Comparison of ENCODE assay signal across 9 cellular contexts in genomic region chr5:123037104-123037418, GRCh38. TPM values are rescaled to one million over a fixed set of nuclear protein-coding genes. Genes with fewer than 3 reads are reported as not detected.
DNase-seq lines count a peak whose midpoint lies in the region; ATAC-seq, FAIRE-seq and TF ChIP-seq lines count a peak whose summit lies in the region.
"Had no signal": no experiment of that assay in that cellular context is flagged by ENCODE, and none has a peak within 500 bp of the region (broad histone marks: within the 10 kb centered on the region; RNA-seq: fewer than 3 reads in every experiment).

No MANE protein-coding gene starts in this region.

- no peaks in the 10 kb centered on the region for H3K9me3 Mint-ChIP-seq in activated CD4-positive, alpha-beta memory T cell treated with anti-CD3 and anti-CD28 coated beads for 36 hours
- no peaks in the 10 kb centered on the region for H3K9me3 Mint-ChIP-seq in activated CD4-positive, alpha-beta memory T cell treated with anti-CD3 and anti-CD28 coated beads, Interleukin-2, amount 10 ng/mL, durations not matched to agents 7 days and 5 days

- BruUV-seq in HepG2 (replicated peaks; lab: Mats Ljungman, UMichigan) (TSS peak; percentile 57), OCI-LY7 (replicated peaks; lab: Mats Ljungman, UMichigan) (no TSS peak)

- H3K27ac ChIP-seq in body of pancreas (peak overlapping the region; percentile 74 to 98 (median 96)), HepG2 (ENCODE audit: extremely low read length, insufficient read depth, low read length) (no peak overlapping the region), thyroid gland (peak overlapping the region; percentile 95 to 98 (median 97)), OCI-LY7 (ENCODE audit: low read depth, low read length, poor library complexity, severe bottlenecking) (no peak overlapping the region)
- H3K27ac ChIP-seq: HL-60 had no signal

- H3K4me1 Mint-ChIP-seq in activated CD4-positive, alpha-beta memory T cell treated with anti-CD3 and anti-CD28 coated beads for 36 hours (ENCODE audit: low read depth), result peaks cover 11% of the 10 kb centered on the region
- H3K4me1 Mint-ChIP-seq in activated CD4-positive, alpha-beta memory T cell treated with anti-CD3 and anti-CD28 coated beads, Interleukin-2, amount 10 ng/mL, durations not matched to agents 7 days and 5 days, result peaks cover 9% of the 10 kb centered on the region

- peaks cover 23% of the 10 kb centered on the region for H3K4me1 ChIP-seq in body of pancreas
- H3K4me1 ChIP-seq in HepG2 (ENCODE audit: insufficient read depth, low read length), result peaks cover 21% of the 10 kb centered on the region
- H3K4me1 ChIP-seq in thyroid gland, result peaks cover 5 to 12% of the 10 kb centered on the region in 2 donors
- no peaks in the 10 kb centered on the region for H3K4me1 ChIP-seq in OCI-LY7 (ENCODE audit: insufficient read depth, low read length, poor library complexity, severe bottlenecking)

- ATAC-seq in body of pancreas (no peak), HepG2 (no peak), HG02981 (IDR thresholded peaks at IDR 0.05; ENCODE audit: unreplicated experiment) (no peak)

- TF ChIP-seq CTCF in body of pancreas (IDR thresholded peaks at IDR 0.05), result no peak
- TF ChIP-seq CTCF in HepG2 (CRISPR knock-in tag; IDR thresholded peaks at IDR 0.05), result no peak
- TF ChIP-seq CTCF in thyroid gland (IDR thresholded peaks at IDR 0.05), result no peak
- TF ChIP-seq CTCF in OCI-LY7 (conservative IDR thresholded peaks at IDR 0.05; ENCODE audit: low read length), result no peak

- H3K36me3 ChIP-seq in body of pancreas (replicated peaks in 1 of 2; ENCODE audit: insufficient read depth in 1 of 2, low read depth in 2 of 2) (no peaks in the 10 kb centered on the region), HepG2 (replicated peaks in 1 of 2; ENCODE audit: control insufficient read depth in 1 of 2, insufficient read depth in 2 of 2, low read length in 2 of 2) (no peaks in the 10 kb centered on the region), thyroid gland (no peaks in the 10 kb centered on the region), OCI-LY7 (ENCODE audit: insufficient read depth, low read length) (no peaks in the 10 kb centered on the region)

- H3K27me3 Mint-ChIP-seq in activated CD4-positive, alpha-beta memory T cell treated with anti-CD3 and anti-CD28 coated beads for 36 hours, result peaks cover 38% of the 10 kb centered on the region
- H3K27me3 Mint-ChIP-seq in activated CD4-positive, alpha-beta memory T cell treated with anti-CD3 and anti-CD28 coated beads, Interleukin-2, amount 10 ng/mL, durations not matched to agents 7 days and 5 days, result peaks cover 55% of the 10 kb centered on the region

- in situ Hi-C loops in HepG2 (cut with HindIII; ENCODE audit: extremely low pct_ligation_motif_present, low pct_unique_long_range_greater_than_20kb), result no loop called here

- no peak for DNase-seq in activated CD4-positive, alpha-beta memory T cell treated with anti-CD3 and anti-CD28 coated beads for 36 hours
- no peak for DNase-seq in activated CD4-positive, alpha-beta memory T cell treated with anti-CD3 and anti-CD28 coated beads, Interleukin-2, amount 10 ng/mL, durations not matched to agents 7 days and 5 days
- DNase-seq in body of pancreas (no peak), HepG2 (ENCODE audit: low spot score) (no peak), thyroid gland (no peak), iPS-NIHi7 (ENCODE audit: extremely low spot score) (no peak), OCI-LY7 (ENCODE audit: low spot score) (no peak)

- TF ChIP-seq POLR2A in body of pancreas (IDR thresholded peaks at IDR 0.05) (no peak), HepG2 (IDR thresholded peaks at IDR 0.05; ENCODE audit: insufficient read depth in 1 of 2, low read depth in 2 of 2, low read length in 2 of 2) (no peak), thyroid gland (IDR thresholded peaks at IDR 0.05) (no peak)

- 1 to 2% methylated on average over 6 to 11 of the region's 11 CpGs for WGBS in body of pancreas, 2 donors
- 2% methylated on average over 6 of the region's 11 CpGs for WGBS in HepG2 (ENCODE audit: low lambda C conversion rate)
- 2% methylated on average over 6 to 11 of the region's 11 CpGs for WGBS in thyroid gland, 2 donors

- CTCF ChIA-PET in activated CD4-positive, alpha-beta memory T cell treated with anti-CD3 and anti-CD28 coated beads for 36 hours (lab: Charles Lee), result no interaction called here
- CTCF ChIA-PET in activated CD4-positive, alpha-beta memory T cell treated with anti-CD3 and anti-CD28 coated beads, Interleukin-2, amount 10 ng/mL, durations not matched to agents 7 days and 5 days (lab: Charles Lee), result no interaction called here
- CTCF ChIA-PET in HepG2 (lab: Yijun Ruan, JAX; ENCODE audit: low intra/inter-chr PET ratio, low total read pairs), result no interaction called here
- CTCF ChIA-PET in OCI-LY7 (lab: Charles Lee; ENCODE audit: unreplicated experiment), result no interaction called here

- H3K36me3 Mint-ChIP-seq in activated CD4-positive, alpha-beta memory T cell treated with anti-CD3 and anti-CD28 coated beads for 36 hours, result no peaks in the 10 kb centered on the region
- no peaks in the 10 kb centered on the region for H3K36me3 Mint-ChIP-seq in activated CD4-positive, alpha-beta memory T cell treated with anti-CD3 and anti-CD28 coated beads, Interleukin-2, amount 10 ng/mL, durations not matched to agents 7 days and 5 days (ENCODE audit: low read depth)

- no peak overlapping the region for H2AFZ ChIP-seq in HepG2 (ENCODE audit: low read length)
- H2AFZ ChIP-seq in OCI-LY7 (ENCODE audit: low read length), result no peak overlapping the region

- H4K20me1 ChIP-seq in HepG2 (ENCODE audit: insufficient read depth, low read length), result no peaks in the 10 kb centered on the region
- no peaks in the 10 kb centered on the region for H4K20me1 ChIP-seq in OCI-LY7 (ENCODE audit: insufficient read depth, low read length)

- peak overlapping the region; percentile 74 for H3K4me2 ChIP-seq in HepG2 (ENCODE audit: low read depth, low read length)
- no peak overlapping the region for H3K4me2 ChIP-seq in OCI-LY7 (ENCODE audit: low read length)

- H3K4me3 ChIP-seq in body of pancreas (peak overlapping the region; percentile 63 to 88), HepG2 (replicated peaks in 1 of 3; ENCODE audit: insufficient read depth in 1 of 3, low read depth in 2 of 3, low read length in 3 of 3) (peak overlapping the region; percentile 69 to 77 (median 73); a peak in 5 of 6 replicates), thyroid gland (replicated peaks in 1 of 3) (peak overlapping the region; percentile 33 to 72 (median 51)), OCI-LY7 (ENCODE audit: low read depth, low read length, poor library complexity, severe bottlenecking) (no peak overlapping the region)

- no peaks in the 10 kb centered on the region for H3K9me2 ChIP-seq in OCI-LY7 (ENCODE audit: insufficient read depth, low read length)

- no peak for TF ChIP-seq RAD21 in HepG2 (CRISPR knock-in tag; IDR thresholded peaks at IDR 0.05)

- peak overlapping the region; percentile 38 for H3K4me3 Mint-ChIP-seq in activated CD4-positive, alpha-beta memory T cell treated with anti-CD3 and anti-CD28 coated beads for 36 hours
- H3K4me3 Mint-ChIP-seq in activated CD4-positive, alpha-beta memory T cell treated with anti-CD3 and anti-CD28 coated beads, Interleukin-2, amount 10 ng/mL, durations not matched to agents 7 days and 5 days, result no peak overlapping the region

- no peaks in the 10 kb centered on the region for H3K9me3 ChIP-seq in body of pancreas
- no peaks in the 10 kb centered on the region for H3K9me3 ChIP-seq in HepG2 (ENCODE audit: low read length)
- H3K9me3 ChIP-seq in thyroid gland, result no peaks in the 10 kb centered on the region
- H3K9me3 ChIP-seq in OCI-LY7 (ENCODE audit: low read length), result no peaks in the 10 kb centered on the region

- TF ChIP-seq EP300 in HepG2 (IDR thresholded peaks at IDR 0.05; ENCODE audit: low read depth in 2 of 2, low read length in 2 of 2), result no peak
- no peak for TF ChIP-seq EP300 in HepG2 (CRISPR knock-in tag; IDR thresholded peaks at IDR 0.05; ENCODE audit: borderline replicate concordance)

- 0 out of 2 replicates have a peak overlapping the region, but pooled peaks have one; percentile 31 for H3K9ac ChIP-seq in HepG2 (ENCODE audit: insufficient read depth, low read depth, low read length)

- intact Hi-C loops in activated CD4-positive, alpha-beta memory T cell treated with anti-CD3 and anti-CD28 coated beads for 36 hours (cut with micrococcal nuclease), result loop anchor here (5.0 kb wide), 1 partner anchor 55 kb away; no protein-coding TSS in a partner anchor
- intact Hi-C loops in body of pancreas (cut with DNase I), result no loop called here
- intact Hi-C loops in HepG2 (cut with micrococcal nuclease; ENCODE audit: unreplicated experiment), result loop anchor here (2.0 to 5.0 kb wide), 3 partner anchors 190 to 520 kb away; partner anchors contain the start of genes SNX2 and SNX24
- intact Hi-C loops in thyroid gland (cut with DNase I), result no loop called here
- intact Hi-C loops in OCI-LY7 (cut with micrococcal nuclease; ENCODE audit: unreplicated experiment), result no loop called here

- H3K79me2 ChIP-seq in HepG2 (ENCODE audit: insufficient read depth, low read length) (no peaks in the 10 kb centered on the region), OCI-LY7 (ENCODE audit: insufficient read depth, low read depth, low read length) (no peaks in the 10 kb centered on the region)

- FAIRE-seq in HepG2 (lab: Jason Lieb, UNC), result no peak

- H3K27me3 ChIP-seq in body of pancreas, result no peaks in the 10 kb centered on the region
- no peaks in the 10 kb centered on the region for H3K27me3 ChIP-seq in HepG2 (ENCODE audit: control insufficient read depth in 1 of 2, insufficient read depth in 2 of 2, low read length in 2 of 2)
- H3K27me3 ChIP-seq in thyroid gland, result no peaks in the 10 kb centered on the region

- no peak overlapping the region for H3K27ac Mint-ChIP-seq in activated CD4-positive, alpha-beta memory T cell treated with anti-CD3 and anti-CD28 coated beads for 36 hours
- no peak overlapping the region for H3K27ac Mint-ChIP-seq in activated CD4-positive, alpha-beta memory T cell treated with anti-CD3 and anti-CD28 coated beads, Interleukin-2, amount 10 ng/mL, durations not matched to agents 7 days and 5 days

- POLR2A ChIA-PET in activated CD4-positive, alpha-beta memory T cell treated with anti-CD3 and anti-CD28 coated beads for 36 hours (lab: Charles Lee), result no interaction called here
- POLR2A ChIA-PET in activated CD4-positive, alpha-beta memory T cell treated with anti-CD3 and anti-CD28 coated beads, Interleukin-2, amount 10 ng/mL, durations not matched to agents 7 days and 5 days (lab: Charles Lee), result no interaction called here
- POLR2A ChIA-PET in HepG2 (lab: Yijun Ruan, JAX) (interaction anchor here (1.7 kb wide), 1 partner anchor 189 kb away, joined by 5 read pairs; no protein-coding TSS in a partner anchor), OCI-LY7 (lab: Charles Lee) (interaction anchor here (1.2 kb wide), 1 partner anchor 103 kb away, joined by 5 read pairs; no protein-coding TSS in a partner anchor)

RNA-seq across cellular contexts. Expression of gene PPIC, which starts 0.5 kb away (rescaled TPM):
- total RNA-seq in activated CD4-positive, alpha-beta memory T cell treated with anti-CD3 and anti-CD28 coated beads for 36 hours, result not detected
- not detected for total RNA-seq in activated CD4-positive, alpha-beta memory T cell treated with anti-CD3 and anti-CD28 coated beads, Interleukin-2, amount 10 ng/mL, durations not matched to agents 7 days and 5 days
- 10 to 100 TPM in 1 of 2 donors, 1 to 10 TPM in 1; 9.6 to 31.0 TPM for total RNA-seq in body of pancreas
- 9.9 and 17.2 TPM in 2 replicates for total RNA-seq in HepG2 (2016; rRNA removed; fragmentation: Illumina TruSeq; extraction: Trizol)
- total RNA-seq in HepG2 (2016; cell fraction: cytosol; rRNA removed; fragmentation: Illumina TruSeq; extraction: Trizol; ENCODE audit: low read depth), result 3.5 and 5.4 TPM in 2 replicates
- total RNA-seq in HepG2 (2016; cell fraction: insoluble cytoplasmic fraction; rRNA removed; fragmentation: Illumina TruSeq; extraction: Trizol), result 11.5 and 18.9 TPM in 2 replicates
- total RNA-seq in HepG2 (2016; cell fraction: membrane; rRNA removed; fragmentation: Illumina TruSeq; extraction: Trizol), result 6.8 and 8.3 TPM in 2 replicates
- 17.3 and 18.0 TPM in 2 replicates for total RNA-seq in HepG2 (2016; cell fraction: nucleus; rRNA removed; fragmentation: Illumina TruSeq; extraction: Trizol)
- 5.1 and 6.2 TPM in 2 replicates for polyA plus RNA-seq in HepG2 (2011; rRNA removed)
- 5.1 and 6.5 TPM in 2 replicates for polyA plus RNA-seq in HepG2 (2011; cell fraction: cytosol; rRNA removed)
- polyA plus RNA-seq in HepG2 (2011; cell fraction: nucleus; rRNA removed), result 3.0 and 3.7 TPM in 2 replicates
- 2.9 and 6.8 TPM in 2 replicates for polyA plus RNA-seq in HepG2 (2012)
- 5.5 and 6.1 TPM in 2 replicates for polyA plus RNA-seq in HepG2 (2016; cell fraction: cytosol; fragmentation: Illumina TruSeq; extraction: Trizol; ENCODE audit: low read depth)
- 15.8 and 17.1 TPM in 2 replicates for polyA plus RNA-seq in HepG2 (2016; cell fraction: insoluble cytoplasmic fraction; fragmentation: Illumina TruSeq; extraction: Trizol; ENCODE audit: low read depth)
- 8.5 and 8.7 TPM in 2 replicates for polyA plus RNA-seq in HepG2 (2016; cell fraction: membrane; fragmentation: Illumina TruSeq; extraction: Trizol; ENCODE audit: low read depth)
- polyA plus RNA-seq in HepG2 (2016; cell fraction: nucleus; fragmentation: Illumina TruSeq; extraction: Trizol; ENCODE audit: insufficient read depth, low read depth), result 38.3 and 40.5 TPM in 2 replicates
- polyA minus RNA-seq in HepG2 (2011; rRNA and poly(A)+ RNA removed; ENCODE audit: low replicate concordance), result 10.9 and 34.0 TPM in 2 replicates
- 3.0 and 3.1 TPM in 2 replicates for polyA minus RNA-seq in HepG2 (2011; cell fraction: cytosol; rRNA and poly(A)+ RNA removed)
- polyA minus RNA-seq in HepG2 (2011; cell fraction: nucleus; rRNA and poly(A)+ RNA removed), result 3.3 and 4.0 TPM in 2 replicates
- total RNA-seq in thyroid gland, result 100 to 1,000 TPM in 1 of 4 donors, 10 to 100 TPM in 3; 28.3 to 122 (median 70.5) TPM
- not detected in 2 replicates for total RNA-seq in OCI-LY7 (2014; rRNA removed; shearing (Covaris generic))
- total RNA-seq in OCI-LY7 (2022), result not detected in 2 replicates

RNA-seq across cellular contexts. Expression of gene PRDM6, which starts 52.0 kb away (rescaled TPM):
- not detected for total RNA-seq in activated CD4-positive, alpha-beta memory T cell treated with anti-CD3 and anti-CD28 coated beads for 36 hours
- total RNA-seq in activated CD4-positive, alpha-beta memory T cell treated with anti-CD3 and anti-CD28 coated beads, Interleukin-2, amount 10 ng/mL, durations not matched to agents 7 days and 5 days, result not detected
- total RNA-seq in body of pancreas (10 to 100 TPM in 1 of 2 donors, under 1 TPM in 1; 0.33 to 14.8 TPM), HepG2 (2016; rRNA removed; fragmentation: Illumina TruSeq; extraction: Trizol) (0.02 and 0.10 TPM in 2 replicates), thyroid gland (1 to 10 TPM; 1.7 to 5.2 (median 2.3) TPM), OCI-LY7 (2022) (not detected in 2 replicates)
- 0.09 TPM in 1 of 2 replicates, not detected in the other for total RNA-seq in HepG2 (2016; cell fraction: cytosol; rRNA removed; fragmentation: Illumina TruSeq; extraction: Trizol; ENCODE audit: low read depth)
- 0.19 and 0.26 TPM in 2 replicates for total RNA-seq in HepG2 (2016; cell fraction: insoluble cytoplasmic fraction; rRNA removed; fragmentation: Illumina TruSeq; extraction: Trizol)
- 0.12 TPM in 1 of 2 replicates, not detected in the other for total RNA-seq in HepG2 (2016; cell fraction: membrane; rRNA removed; fragmentation: Illumina TruSeq; extraction: Trizol)
- total RNA-seq in HepG2 (2016; cell fraction: nucleus; rRNA removed; fragmentation: Illumina TruSeq; extraction: Trizol), result 0.13 and 0.19 TPM in 2 replicates
- polyA plus RNA-seq in HepG2 (2011; rRNA removed), result 0.30 and 0.74 TPM in 2 replicates
- 0.09 and 0.17 TPM in 2 replicates for polyA plus RNA-seq in HepG2 (2011; cell fraction: cytosol; rRNA removed)
- polyA plus RNA-seq in HepG2 (2011; cell fraction: nucleus; rRNA removed), result 1.6 and 2.0 TPM in 2 replicates
- polyA plus RNA-seq in HepG2 (2012), result 0.38 and 0.61 TPM in 2 replicates
- polyA plus RNA-seq in HepG2 (2016; cell fraction: cytosol; fragmentation: Illumina TruSeq; extraction: Trizol; ENCODE audit: low read depth), result not detected in 2 replicates
- 0.13 TPM in 1 of 2 replicates, not detected in the other for polyA plus RNA-seq in HepG2 (2016; cell fraction: insoluble cytoplasmic fraction; fragmentation: Illumina TruSeq; extraction: Trizol; ENCODE audit: low read depth)
- not detected in 2 replicates for polyA plus RNA-seq in HepG2 (2016; cell fraction: membrane; fragmentation: Illumina TruSeq; extraction: Trizol; ENCODE audit: low read depth)
- polyA plus RNA-seq in HepG2 (2016; cell fraction: nucleus; fragmentation: Illumina TruSeq; extraction: Trizol; ENCODE audit: insufficient read depth, low read depth), result 0.29 and 1.7 TPM in 2 replicates
- polyA minus RNA-seq in HepG2 (2011; rRNA and poly(A)+ RNA removed; ENCODE audit: low replicate concordance), result 0.08 and 0.47 TPM in 2 replicates
- polyA minus RNA-seq in HepG2 (2011; cell fraction: cytosol; rRNA and poly(A)+ RNA removed), result not detected in 2 replicates
- 0.37 and 0.39 TPM in 2 replicates for polyA minus RNA-seq in HepG2 (2011; cell fraction: nucleus; rRNA and poly(A)+ RNA removed)
- 0.13 TPM in 1 of 2 replicates, not detected in the other for total RNA-seq in OCI-LY7 (2014; rRNA removed; shearing (Covaris generic))

Comparison
In these comparisons a context has a peak if more than half of its experiments do, and no peak if none do; other contexts are left out.
1. H3K27ac ChIP-seq: peak in body of pancreas (4 of 4) and thyroid gland (3 of 3); none in HepG2 (single experiment) and OCI-LY7 (single experiment).
2. RNA of gene PPIC, which starts 0.5 kb away (total RNA-seq): 28.3 to 122 TPM in thyroid gland, 9.6 to 31.0 TPM in body of pancreas and 3.5 to 18.9 TPM in HepG2; not detected in activated CD4-positive, alpha-beta memory T cell treated with anti-CD3 and anti-CD28 coated beads for 36 hours, not detected in activated CD4-positive, alpha-beta memory T cell treated with anti-CD3 and anti-CD28 coated beads, Interleukin-2, amount 10 ng/mL, durations not matched to agents 7 days and 5 days and not detected in OCI-LY7; every median in the first group is over 4 times any median in the second.
3. POLR2A ChIA-PET loops: an anchor here in HepG2 (1.7 kb wide) and OCI-LY7 (1.2 kb wide); none called in activated CD4-positive, alpha-beta memory T cell treated with anti-CD3 and anti-CD28 coated beads for 36 hours and activated CD4-positive, alpha-beta memory T cell treated with anti-CD3 and anti-CD28 coated beads, Interleukin-2, amount 10 ng/mL, durations not matched to agents 7 days and 5 days.
4. intact Hi-C loops: an anchor here in activated CD4-positive, alpha-beta memory T cell treated with anti-CD3 and anti-CD28 coated beads for 36 hours (5.0 kb wide) and HepG2 (2.0 to 5.0 kb wide); none called in body of pancreas, thyroid gland and OCI-LY7.